Comparison of ENCODE assay signal across 13 cellular contexts in the genomic region with DNA sequence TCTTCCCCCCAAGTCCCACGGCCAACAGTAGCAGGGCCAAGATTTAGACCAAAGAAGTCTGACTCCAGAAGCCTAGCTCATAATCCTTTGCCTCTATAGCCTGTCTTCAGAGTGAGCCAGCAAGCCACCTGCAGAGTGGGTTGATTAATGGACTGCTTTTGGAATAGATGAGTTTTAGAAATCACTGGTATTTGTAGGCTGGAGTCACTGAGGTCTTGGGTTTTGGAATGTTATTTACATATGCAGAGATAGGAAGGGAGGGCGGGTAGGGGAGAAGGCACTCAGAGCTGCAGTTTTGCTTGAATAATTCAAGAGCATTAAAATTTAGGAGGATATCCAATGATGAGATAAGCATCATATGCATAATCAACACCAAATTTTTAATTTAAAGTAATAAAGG.
A peak's percentile ranks its signal among the peaks of the same experiment; 100 is the strongest.
DNase-seq lines count a peak whose midpoint lies in the region; ATAC-seq and TF ChIP-seq lines count a peak whose summit lies in the region.
"Had no signal": no experiment of that assay in that cellular context is flagged by ENCODE, and none has a peak within 500 bp of the region (broad histone marks: within the 10 kb centered on the region; RNA-seq: fewer than 3 reads in every experiment).

No MANE protein-coding gene starts in this region.

- H2AK5ac ChIP-seq in H9 (ENCODE audit: insufficient read length, low read length) (no peak overlapping the region), mesendoderm (ENCODE audit: low read length) (no peak overlapping the region)

- H3K23ac ChIP-seq in H9 (ENCODE audit: insufficient read length, low read depth, low read length) (no peak overlapping the region), mesendoderm (ENCODE audit: low read length) (no peak overlapping the region)

- H3K23me2 ChIP-seq in H9 (ENCODE audit: insufficient read length, low read depth, low read length, poor library complexity, severe bottlenecking): no peaks in the 10 kb centered on the region

- WGBS in H9 (ENCODE audit: extremely low coverage, insufficient read length, low lambda C conversion rate): no CpG with 5 or more reads among the region's 2 CpGs
- no CpG with 5 or more reads among the region's 2 CpGs for WGBS in mesendoderm (ENCODE audit: extremely low coverage, insufficient coverage, low lambda C conversion rate)
- WGBS in smooth muscle cell (ENCODE audit: low lambda C conversion rate): 78% methylated on average over 2 of the region's 2 CpGs

- no peak overlapping the region for H2BK120ac ChIP-seq in H9 (ENCODE audit: low read depth, low read length, poor library complexity, severe bottlenecking)
- H2BK120ac ChIP-seq in mesendoderm (ENCODE audit: low read depth, low read length): no peak overlapping the region

- H3K27me3 Mint-ChIP-seq in H9 (ENCODE audit: low read depth): no peaks in the 10 kb centered on the region
- H3K27me3 Mint-ChIP-seq in WTC11 (ENCODE audit: low read depth): no peaks in the 10 kb centered on the region
- no peaks in the 10 kb centered on the region for H3K27me3 Mint-ChIP-seq in stimulated activated naive CD8-positive, alpha-beta T cell treated with anti-CD3 and anti-CD28 coated beads, Interleukin-15, amount 100 ng/mL, for 72 hours
- H3K27me3 Mint-ChIP-seq in activated CD4-positive, alpha-beta T cell treated with anti-CD3 and anti-CD28 coated beads, Interleukin-2, amount 10 ng/mL, durations not matched to agents 7 days and 5 days: no peaks in the 10 kb centered on the region
- H3K27me3 Mint-ChIP-seq: CD8-positive, alpha-beta memory T cell had no signal

- H3K4me3 Mint-ChIP-seq in H9 (no peak overlapping the region; a peak in 1 of 5 replicates), WTC11 (peak overlapping the region; percentile 17; the same call in 1 of the 2 replicates)
- no peak overlapping the region for H3K4me3 Mint-ChIP-seq in stimulated activated naive CD8-positive, alpha-beta T cell treated with anti-CD3 and anti-CD28 coated beads, Interleukin-15, amount 100 ng/mL, for 72 hours
- H3K4me3 Mint-ChIP-seq in activated CD4-positive, alpha-beta T cell treated with anti-CD3 and anti-CD28 coated beads, Interleukin-2, amount 10 ng/mL, durations not matched to agents 7 days and 5 days: no peak overlapping the region
- H3K4me3 Mint-ChIP-seq: CD14-positive monocyte; CD8-positive, alpha-beta memory T cell had no signal

- H3K36me3 ChIP-seq in mesendoderm (ENCODE audit: control insufficient read depth, insufficient read depth, low read length) (no peaks in the 10 kb centered on the region), smooth muscle cell (ENCODE audit: low read depth) (no peaks in the 10 kb centered on the region)

- H3F3A ChIP-seq in smooth muscle cell (ENCODE audit: low read depth): no peaks in the 10 kb centered on the region

- H2AFZ ChIP-seq in H9 (ENCODE audit: low read length): no peak overlapping the region
- H2AFZ ChIP-seq in smooth muscle cell (ENCODE audit: low read depth): no peak overlapping the region

- peaks cover 7 to 14% of the 10 kb centered on the region in 2 experiments for H3K4me1 Mint-ChIP-seq in H9
- peaks cover 17% of the 10 kb centered on the region for H3K4me1 Mint-ChIP-seq in WTC11
- H3K4me1 Mint-ChIP-seq in stimulated activated naive CD8-positive, alpha-beta T cell treated with anti-CD3 and anti-CD28 coated beads, Interleukin-15, amount 100 ng/mL, for 72 hours: no peaks in the 10 kb centered on the region
- no peaks in the 10 kb centered on the region for H3K4me1 Mint-ChIP-seq in activated CD4-positive, alpha-beta T cell treated with anti-CD3 and anti-CD28 coated beads, Interleukin-2, amount 10 ng/mL, durations not matched to agents 7 days and 5 days
- H3K4me1 Mint-ChIP-seq: CD14-positive monocyte; CD8-positive, alpha-beta memory T cell had no signal

- H3K4me3 ChIP-seq in mesendoderm (ENCODE audit: low read length): no peak overlapping the region
- no peak overlapping the region for H3K4me3 ChIP-seq in smooth muscle cell
- H3K4me3 ChIP-seq: A549, GM12878 had no signal

- H3K79me2 ChIP-seq in H9 (ENCODE audit: insufficient read depth, low read length): no peaks in the 10 kb centered on the region
- no peaks in the 10 kb centered on the region for H3K79me2 ChIP-seq in mesendoderm (ENCODE audit: control insufficient read depth, insufficient read depth, low read length)
- H3K79me2 ChIP-seq in smooth muscle cell (ENCODE audit: low read depth): no peaks in the 10 kb centered on the region

- POLR2A ChIA-PET in WTC11 (lab: Charles Lee): no interaction called here
- POLR2A ChIA-PET in activated CD4-positive, alpha-beta T cell treated with anti-CD3 and anti-CD28 coated beads, Interleukin-2, amount 10 ng/mL, durations not matched to agents 7 days and 5 days (lab: Charles Lee): no interaction called here

- H2BK20ac ChIP-seq in H9 (ENCODE audit: low read depth, low read length, poor library complexity, severe bottlenecking): no peak overlapping the region

- H3K9ac ChIP-seq in H9 (ENCODE audit: extremely low read depth, insufficient read length, low read length) (no peak overlapping the region), mesendoderm (ENCODE audit: low read length) (no peak overlapping the region), smooth muscle cell (ENCODE audit: low read depth) (no peak overlapping the region)

- CTCF ChIA-PET in WTC11 (lab: Charles Lee): interaction anchor here (1.6 kb wide), 1 partner anchor 21 kb away, joined by 7 read pairs; no protein-coding TSS in a partner anchor
- CTCF ChIA-PET in activated CD4-positive, alpha-beta T cell treated with anti-CD3 and anti-CD28 coated beads, Interleukin-2, amount 10 ng/mL, durations not matched to agents 7 days and 5 days (lab: Charles Lee): interaction anchor here (0.6 kb wide), 1 partner anchor 314 kb away, joined by 3 read pairs; no protein-coding TSS in a partner anchor

- H2BK15ac ChIP-seq in H9 (ENCODE audit: low read depth, low read length): no peak overlapping the region
- H2BK15ac ChIP-seq in mesendoderm (replicated peaks; ENCODE audit: low read depth): no peak overlapping the region

- in situ Hi-C loops in G401 (cut with HindIII; ENCODE audit: low sequenced_read_pairs): no loop called here

- no peak overlapping the region for H3K4ac ChIP-seq in H9 (ENCODE audit: low read depth, low read length)
- no peak overlapping the region for H3K4ac ChIP-seq in mesendoderm (ENCODE audit: low read depth, low read length)

- DNase-seq in H9 (no peak), WTC11 (ENCODE audit: low spot score) (no peak), mesendoderm (peak; percentile 62), G401 (ENCODE audit: low spot score) (no peak), smooth muscle cell (lab: John Stamatoyannopoulos, UW; ENCODE audit: unreplicated experiment) (no peak)
- DNase-seq in stimulated activated naive CD8-positive, alpha-beta T cell treated with anti-CD3 and anti-CD28 coated beads, Interleukin-15, amount 100 ng/mL, for 72 hours: no peak
- DNase-seq in activated CD4-positive, alpha-beta T cell treated with anti-CD3 and anti-CD28 coated beads, Interleukin-2, amount 10 ng/mL, durations not matched to agents 7 days and 5 days: no peak
- DNase-seq: Caco-2; CD8-positive, alpha-beta memory T cell; DMS53 had no signal

- peak; percentile 64; the same call in 1 of the 2 replicates for ATAC-seq in WTC11
- ATAC-seq in stimulated activated naive CD8-positive, alpha-beta T cell treated with anti-CD3 and anti-CD28 coated beads, Interleukin-15, amount 100 ng/mL, for 72 hours: no peak
- ATAC-seq: A549, GM12878 had no signal

- H3K4me2 ChIP-seq in H9 (ENCODE audit: insufficient read depth, insufficient read length, low read length) (no peak overlapping the region), mesendoderm (ENCODE audit: low read length) (no peak overlapping the region), smooth muscle cell (no peak overlapping the region)
- H3K4me2 ChIP-seq: A549 had no signal

- H3K27ac Mint-ChIP-seq in H9 (peak overlapping the region in 2 of 3 experiments; percentile 46 to 54; a peak in 3 of 7 replicates), WTC11 (peak overlapping the region; percentile 88)
- no peak overlapping the region for H3K27ac Mint-ChIP-seq in stimulated activated naive CD8-positive, alpha-beta T cell treated with anti-CD3 and anti-CD28 coated beads, Interleukin-15, amount 100 ng/mL, for 72 hours
- no peak overlapping the region for H3K27ac Mint-ChIP-seq in activated CD4-positive, alpha-beta T cell treated with anti-CD3 and anti-CD28 coated beads, Interleukin-2, amount 10 ng/mL, durations not matched to agents 7 days and 5 days
- H3K27ac Mint-ChIP-seq: CD8-positive, alpha-beta memory T cell had no signal

- H3K27me3 ChIP-seq in H9 (ENCODE audit: insufficient read depth, low read length): no peaks in the 10 kb centered on the region; the same call in 1 of the 2 replicates
- no peaks in the 10 kb centered on the region for H3K27me3 ChIP-seq in mesendoderm (ENCODE audit: insufficient read depth, low read length, poor library complexity)
- no peaks in the 10 kb centered on the region for H3K27me3 ChIP-seq in smooth muscle cell (ENCODE audit: low read depth)

- H3K79me1 ChIP-seq in H9 (ENCODE audit: insufficient read depth, low read depth, low read length, poor library complexity, severe bottlenecking) (no peaks in the 10 kb centered on the region), mesendoderm (ENCODE audit: low read length) (no peaks in the 10 kb centered on the region)

- H3K9me3 Mint-ChIP-seq in H9 (peaks cover 0 to 2% of the 10 kb centered on the region in 2 experiments; a peak in 2 of 5 replicates), WTC11 (peaks cover 18% of the 10 kb centered on the region)
- no peaks in the 10 kb centered on the region for H3K9me3 Mint-ChIP-seq in stimulated activated naive CD8-positive, alpha-beta T cell treated with anti-CD3 and anti-CD28 coated beads, Interleukin-15, amount 100 ng/mL, for 72 hours
- no peaks in the 10 kb centered on the region for H3K9me3 Mint-ChIP-seq in activated CD4-positive, alpha-beta T cell treated with anti-CD3 and anti-CD28 coated beads, Interleukin-2, amount 10 ng/mL, durations not matched to agents 7 days and 5 days

- TF ChIP-seq CTCF in H9 (conservative IDR thresholded peaks at IDR 0.05) (no peak), WTC11 (IDR thresholded peaks at IDR 0.05) (no peak), smooth muscle cell (IDR thresholded peaks at IDR 0.05; ENCODE audit: borderline replicate concordance, insufficient read depth, poor library complexity, severe bottlenecking) (no peak)

- H4K5ac ChIP-seq in H9 (ENCODE audit: insufficient read length, low read depth, low read length): no peak overlapping the region
- no peak overlapping the region for H4K5ac ChIP-seq in mesendoderm (ENCODE audit: low read length)

- H3K9me3 ChIP-seq in H9 (ENCODE audit: control insufficient read depth, low read depth, low read length) (no peaks in the 10 kb centered on the region), smooth muscle cell (replicated peaks; ENCODE audit: low read depth) (no peaks in the 10 kb centered on the region)
- H3K9me3 ChIP-seq: A549, Caco-2 had no signal

- H2BK12ac ChIP-seq in H9 (ENCODE audit: insufficient read length, low read depth, low read length): no peak overlapping the region

- H3K4me1 ChIP-seq in H9 (ENCODE audit: insufficient read depth, low read length) (no peaks in the 10 kb centered on the region), mesendoderm (ENCODE audit: control insufficient read depth, low read depth, low read length) (peaks cover 3% of the 10 kb centered on the region), smooth muscle cell (ENCODE audit: low read depth) (no peaks in the 10 kb centered on the region)
- H3K4me1 ChIP-seq: A549, Caco-2 had no signal

- H4K20me1 ChIP-seq in H9 (ENCODE audit: control insufficient read depth, insufficient read depth, insufficient read length) (no peaks in the 10 kb centered on the region), smooth muscle cell (ENCODE audit: low read depth) (no peaks in the 10 kb centered on the region)

- H3K18ac ChIP-seq in H9 (ENCODE audit: insufficient read length, low read depth, low read length) (no peak overlapping the region), mesendoderm (ENCODE audit: low read length) (peak overlapping the region; percentile 87)

- H4K8ac ChIP-seq in H9 (replicated peaks; ENCODE audit: insufficient read length, low read depth, low read length) (no peak overlapping the region), mesendoderm (ENCODE audit: low read depth, low read length) (no peak overlapping the region)

- H3K14ac ChIP-seq in H9 (ENCODE audit: insufficient read depth, low read length): no peak overlapping the region

- no peak overlapping the region for H2BK5ac ChIP-seq in H9 (ENCODE audit: insufficient read length, low read length)
- no peak overlapping the region for H2BK5ac ChIP-seq in mesendoderm (ENCODE audit: low read length)

- H3K56ac ChIP-seq in H9 (ENCODE audit: insufficient read length, low read depth, low read length) (no peak overlapping the region), mesendoderm (ENCODE audit: low read length) (no peak overlapping the region)

- peaks cover 3 to 13% (median 10%) of the 10 kb centered on the region in 3 experiments; a peak in 6 of 7 replicates for H3K36me3 Mint-ChIP-seq in H9 (ENCODE audit: insufficient read depth in 1 of 3, low read depth in 3 of 3)
- H3K36me3 Mint-ChIP-seq in WTC11: peaks cover 18% of the 10 kb centered on the region
- H3K36me3 Mint-ChIP-seq in activated CD4-positive, alpha-beta T cell treated with anti-CD3 and anti-CD28 coated beads, Interleukin-2, amount 10 ng/mL, durations not matched to agents 7 days and 5 days (ENCODE audit: low read depth): no peaks in the 10 kb centered on the region
- H3K36me3 Mint-ChIP-seq: CD14-positive monocyte had no signal

- no peak overlapping the region for H4K91ac ChIP-seq in H9 (ENCODE audit: insufficient read length, low read depth, low read length)

- no peak overlapping the region for H3T11ph ChIP-seq in H9 (ENCODE audit: low read length)

- H3K27ac ChIP-seq in H9 (ENCODE audit: insufficient read length, low read depth, low read length): no peak overlapping the region
- H3K27ac ChIP-seq in mesendoderm (ENCODE audit: low read depth, low read length): no peak overlapping the region
- H3K27ac ChIP-seq in smooth muscle cell (ENCODE audit: low read depth): no peak overlapping the region
- H3K27ac ChIP-seq: A549 had no signal

Comparison
In these comparisons a context has a peak if more than half of its experiments do, and no peak if none do; other contexts are left out.
1. H3K27ac Mint-ChIP-seq: peak in H9 (2 of 3) and WTC11 (single experiment); none in stimulated activated naive CD8-positive, alpha-beta T cell treated with anti-CD3 and anti-CD28 coated beads, Interleukin-15, amount 100 ng/mL, for 72 hours (0 of 2) and activated CD4-positive, alpha-beta T cell treated with anti-CD3 and anti-CD28 coated beads, Interleukin-2, amount 10 ng/mL, durations not matched to agents 7 days and 5 days (single experiment).